ENCODE assay signal across 8 cellular contexts in the genomic region with DNA sequence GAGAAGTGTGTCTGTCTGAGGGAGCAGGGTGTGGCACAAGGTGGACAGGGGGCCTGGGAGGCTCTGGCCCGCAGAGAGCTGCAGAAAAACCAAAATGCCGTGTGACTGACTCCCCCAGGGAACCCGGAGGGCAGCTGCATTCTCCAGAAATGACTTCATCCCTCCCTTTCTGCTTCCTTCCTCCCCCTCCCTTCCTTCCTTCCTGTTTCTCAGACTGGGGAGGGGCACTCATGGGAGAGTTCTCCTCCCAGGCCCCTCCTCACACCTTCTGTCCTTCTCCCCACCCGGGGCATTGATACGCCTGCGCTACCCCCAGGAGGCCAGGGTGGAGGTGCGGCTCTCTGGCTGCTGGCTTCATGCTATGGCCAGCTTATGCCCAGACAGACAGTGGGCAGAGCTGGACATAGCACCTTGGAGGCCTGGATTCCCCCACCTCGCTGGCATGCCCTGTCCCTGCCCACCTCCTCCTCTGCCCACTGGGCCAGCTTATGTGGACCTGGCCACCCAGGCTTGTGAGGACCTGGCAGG. TPM values are rescaled to one million over a fixed set of nuclear protein-coding genes. Genes with fewer than 3 reads are reported as not detected.
DNase-seq lines count a peak whose midpoint lies in the region; ATAC-seq and TF ChIP-seq lines count a peak whose summit lies in the region.

No MANE protein-coding gene starts in this region.

- TF ChIP-seq CTCF in AG09319 (IDR thresholded peaks at IDR 0.05; ENCODE audit: low read depth, low read length) = no peak; the same call in 1 of the 2 replicates

- peaks cover 9% of the 10 kb centered on the region for H3K4me1 ChIP-seq in iPS-15b (ENCODE audit: control insufficient read depth, insufficient read depth, low read length)

- peak overlapping the region; percentile 30 for H3K4me3 ChIP-seq in iPS-15b (ENCODE audit: low read depth, low read length)

- peak overlapping the region; percentile 92 for H3K27ac ChIP-seq in adipose tissue (ENCODE audit: low read depth, low read length)
- peak overlapping the region; percentile 6 for H3K27ac ChIP-seq in temporal lobe (ENCODE audit: low read depth, low read length)

- DNase-seq in AG09319 (ENCODE audit: extremely low read depth, low read depth) (peak; percentile 35), HT1080 (ENCODE audit: low read depth) (peak; percentile 89), GM19240 (ENCODE audit: insufficient read length, low spot score) (no peak), NCI-H1105 (lab: John Stamatoyannopoulos, UW) (no peak)

- ATAC-seq in GM18907 (IDR thresholded peaks at IDR 0.05; ENCODE audit: unreplicated experiment) = no peak

- no peak overlapping the region for H3K9ac ChIP-seq in iPS-15b (ENCODE audit: low read depth, low read length)

- no peaks in the 10 kb centered on the region for H3K36me3 ChIP-seq in iPS-15b (ENCODE audit: control insufficient read depth, insufficient read depth, low read length)

- no peaks in the 10 kb centered on the region for H3K9me3 ChIP-seq in iPS-15b (ENCODE audit: control insufficient read depth, insufficient read depth, low read length)

- no peaks in the 10 kb centered on the region for H3K27me3 ChIP-seq in iPS-15b (ENCODE audit: control insufficient read depth, insufficient read depth, low read length)

- WGBS in adipose tissue, 3 donors = 23 to 48% (median 26%) methylated on average over 8 of the region's 8 CpGs

RNA-seq across cellular contexts. Expression of a gene that starts 8.2 kb away (rescaled TPM):
- not detected in 2 replicates for total RNA-seq in HT1080 (2014; rRNA removed; shearing (Covaris generic))
- not detected in 2 replicates for polyA plus RNA-seq in HT1080 (2015; cell fraction: cytosol; rRNA removed)
- polyA plus RNA-seq in HT1080 (2015; cell fraction: nucleus; rRNA removed) = not detected in 2 replicates
- 1 to 10 TPM in 2 of 3 donors, under 1 TPM in 1; 0.10 to 2.4 (median 1.8) TPM for polyA plus RNA-seq in adipose tissue
- 3.0 TPM for total RNA-seq in temporal lobe

RNA-seq across cellular contexts. Expression of a gene that starts 37.5 kb away (rescaled TPM):
- 0.26 and 0.47 TPM in 2 replicates for total RNA-seq in HT1080 (2014; rRNA removed; shearing (Covaris generic))
- 0.79 and 0.96 TPM in 2 replicates for polyA plus RNA-seq in HT1080 (2015; cell fraction: cytosol; rRNA removed)
- polyA plus RNA-seq in HT1080 (2015; cell fraction: nucleus; rRNA removed) = 0.23 and 0.53 TPM in 2 replicates
- polyA plus RNA-seq in adipose tissue = 100 to 1,000 TPM in 1 of 3 donors, 10 to 100 TPM in 1, 1 to 10 TPM in 1; 8.5 to 282 (median 64.9) TPM
- total RNA-seq in temporal lobe = 2.2 TPM

Comparison
In these comparisons a context has a peak if more than half of its experiments do, and no peak if none do; other contexts are left out.
1. DNase-seq: peak in AG09319 (single experiment) and HT1080 (single experiment); none in GM19240 (single experiment) and NCI-H1105 (single experiment).